In the genomic region with DNA sequence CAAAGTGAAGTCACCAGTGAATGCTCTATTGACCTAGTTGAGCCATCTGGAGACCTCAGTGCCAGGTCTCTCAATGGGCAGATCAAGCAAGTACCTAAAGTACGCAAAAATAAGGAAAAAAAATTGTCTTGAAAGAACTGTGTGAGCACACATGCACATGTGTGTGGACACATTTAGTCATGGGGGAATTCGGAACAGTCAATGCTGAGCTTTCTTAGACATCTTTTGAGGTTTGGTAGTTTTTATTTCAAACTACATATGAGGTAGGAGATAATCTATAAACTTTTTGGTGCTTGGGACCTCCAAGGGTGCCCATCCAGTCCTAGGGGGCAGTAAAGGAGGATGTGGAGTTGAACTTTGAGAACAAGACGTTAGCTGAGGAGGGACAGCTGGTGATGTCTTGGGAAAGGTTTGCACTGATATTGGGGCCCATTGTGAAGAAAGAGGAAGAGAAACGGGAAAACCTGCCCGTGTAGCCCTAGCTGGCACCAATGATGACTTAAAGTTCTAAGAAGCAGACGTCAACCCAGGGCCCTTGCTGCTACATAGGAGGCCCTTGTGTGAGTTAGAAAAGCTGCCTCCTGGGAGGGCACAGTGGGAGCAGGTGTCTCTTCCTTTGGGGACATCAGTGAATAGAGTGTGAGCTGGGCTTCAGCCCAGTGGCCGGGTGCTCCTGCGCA, we compare ENCODE assay signal across 26 cellular contexts.
"Had no signal": no experiment of that assay in that cellular context is flagged by ENCODE, and none has a peak within 500 bp of the region (broad histone marks: within the 10 kb centered on the region; RNA-seq: fewer than 3 reads in every experiment).

No MANE protein-coding gene starts in this region.

- DNase-seq: activated B cell treated with CpG ODN at 0.5 μM for 24 hours; activated CD4-positive, alpha-beta T cell treated with anti-CD3 and anti-CD28 coated beads for 48 hours; activated CD4-positive, alpha-beta T cell treated with anti-CD3 and anti-CD28 coated beads, Interleukin-2, amount 50 U/mL, for 1 hour; activated CD4-positive, alpha-beta T cell treated with anti-CD3 and anti-CD28 coated beads, Interleukin-2, amount 50 U/mL, for 48 hours; activated CD8-positive, alpha-beta memory T cell treated with anti-CD3 and anti-CD28 coated beads for 24 hours; activated CD8-positive, alpha-beta T cell treated with anti-CD3 and anti-CD28 coated beads for 36 hours; activated gamma-delta T cell; activated naive CD4-positive, alpha-beta T cell; activated naive CD4-positive, alpha-beta T cell treated with anti-CD3 and anti-CD28 coated beads, Interleukin-2, amount 10 ng/mL, durations not matched to agents 7 days and 5 days; activated naive CD8-positive, alpha-beta T cell treated with anti-CD3 and anti-CD28 coated beads, Interleukin-2, amount 10 ng/mL, durations not matched to agents 7 days and 5 days; activated T-cell treated with anti-CD3 and anti-CD28 coated beads, Interleukin-2, amount 50 U/mL, for 48 hours; central memory CD4-positive, alpha-beta T cell; cerebellar nuclear complex; colonic mucosa; effector CD8-positive, alpha-beta T cell; esophagus squamous epithelium; foreskin melanocyte; T-helper 1 cell; T-helper 17 cell; T1000; WERI-Rb-1 had no signal

- FAIRE-seq: endometrium, endothelial cell of umbilical vein had no signal

- ATAC-seq: activated CD4-positive, CD25-positive, alpha-beta regulatory T cell treated with anti-CD3 and anti-CD28 coated beads, Interleukin-2, amount 50 U/mL, for 24 hours; activated CD8-positive, alpha-beta T cell treated with anti-CD3 and anti-CD28 coated beads for 36 hours; activated naive CD4-positive, alpha-beta T cell treated with anti-CD3 and anti-CD28 coated beads, Interleukin-2, amount 50 U/mL, for 72 hours; gastroesophageal sphincter; T-helper 17 cell had no signal
